In genomic region chr6:3481640-3482039, GRCh38 we compare ENCODE assay signal across 10 cellular contexts.
"Had no signal": no experiment of that assay in that cellular context is flagged by ENCODE, and none has a peak within 500 bp of the region (broad histone marks: within the 10 kb centered on the region; RNA-seq: fewer than 3 reads in every experiment).

No MANE protein-coding gene starts in this region.

- H3K4me1 ChIP-seq: HAP-1 had no signal

- DNase-seq: GM23248, GOT3, H7, HFFc6, KG1 had no signal

- ATAC-seq: HCT116, HepG2, K562 had no signal

- H2AFZ ChIP-seq: GM23248 had no signal

- H3K27ac ChIP-seq: GM23248, HL-60 had no signal

- H3K9ac ChIP-seq: GM23248 had no signal

- H3K4me3 ChIP-seq: GM23248, HAP-1, K562 had no signal

- H3K36me3 ChIP-seq: HAP-1 had no signal
